Comparison of ENCODE assay signal across 9 cellular contexts in the genomic region with DNA sequence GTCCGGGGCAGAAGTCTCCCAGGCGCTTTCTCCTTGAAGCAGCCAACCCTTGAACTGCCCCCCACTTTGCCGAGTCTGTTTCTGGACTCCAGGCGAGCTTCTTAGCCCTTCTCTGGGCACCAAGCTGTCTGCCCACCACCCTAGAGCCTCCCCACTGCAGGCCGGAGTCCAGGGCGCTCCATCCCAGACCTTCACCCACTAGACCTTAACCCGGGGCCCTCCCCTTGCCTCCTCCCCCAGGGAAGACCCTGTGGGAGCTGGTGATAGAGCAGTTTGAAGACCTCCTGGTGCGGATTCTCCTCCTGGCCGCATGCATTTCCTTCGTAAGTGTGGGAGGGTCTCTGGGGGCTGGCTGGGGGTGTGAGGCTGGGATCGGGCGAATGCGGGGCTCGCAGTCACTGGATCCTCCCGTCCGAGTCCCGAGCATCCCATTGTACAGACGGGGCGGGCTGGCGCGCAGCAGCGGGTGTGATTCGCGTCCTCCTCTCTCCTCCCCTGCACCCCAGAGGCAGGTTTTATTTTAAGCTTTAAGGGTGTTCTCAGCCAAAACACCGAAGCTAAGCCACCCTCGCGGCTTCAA. TPM values are rescaled to one million over a fixed set of nuclear protein-coding genes. Genes with fewer than 3 reads are reported as not detected.
DNase-seq lines count a peak whose midpoint lies in the region; ATAC-seq and TF ChIP-seq lines count a peak whose summit lies in the region.
"Had no signal": no experiment of that assay in that cellular context is flagged by ENCODE, and none has a peak within 500 bp of the region (broad histone marks: within the 10 kb centered on the region; RNA-seq: fewer than 3 reads in every experiment).

No MANE protein-coding gene starts in this region.

- no peak overlapping the region for H3K27ac ChIP-seq in CD4-positive, alpha-beta T cell (ENCODE audit: low read depth, low read length)
- H3K27ac ChIP-seq in caudate nucleus (ENCODE audit: low read depth, low read length) = no peak overlapping the region

- TF ChIP-seq CTCF in CD4-positive, alpha-beta T cell (IDR thresholded peaks at IDR 0.05) = no peak

- peak overlapping the region; percentile 87 for H3K4me3 Mint-ChIP-seq in CD4-positive, alpha-beta T cell
- H3K4me3 Mint-ChIP-seq in effector memory CD8-positive, alpha-beta T cell = peak overlapping the region; percentile 86 to 90
- peak overlapping the region; percentile 84 for H3K4me3 Mint-ChIP-seq in natural killer cell treated with Interleukin-12 subunit alpha and Interleukin-12 subunit beta and Interleukin-15 and Interleukin-18, amount 100 ng/mL, for 72 hours

- ATAC-seq in CD4-positive, alpha-beta T cell (ENCODE audit: poor library complexity) = peak; percentile 33
- ATAC-seq in GM21423 (IDR thresholded peaks at IDR 0.05; ENCODE audit: unreplicated experiment) = peak; percentile 35
- ATAC-seq in effector memory CD8-positive, alpha-beta T cell (replicated peaks) = peak; percentile 45
- peak; percentile 56 to 60 for ATAC-seq in natural killer cell treated with Interleukin-12 subunit alpha and Interleukin-12 subunit beta and Interleukin-15 and Interleukin-18, amount 100 ng/mL, for 72 hours

- H3K36me3 ChIP-seq in MG63 = peaks cover 3% of the 10 kb centered on the region

- POLR2A ChIA-PET in CD4-positive, alpha-beta T cell (lab: Charles Lee) = interaction anchor here (1.4 to 3.2 kb wide), 5 partner anchors 9 to 57 kb away, joined by 4 to 29 read pairs (median 9); a partner anchor contains a TSS

- H3K36me3 Mint-ChIP-seq in CD4-positive, alpha-beta T cell (ENCODE audit: low read depth) = no peaks in the 10 kb centered on the region
- peaks cover 1% of the 10 kb centered on the region for H3K36me3 Mint-ChIP-seq in effector memory CD8-positive, alpha-beta T cell (ENCODE audit: insufficient read depth)
- H3K36me3 Mint-ChIP-seq in natural killer cell treated with Interleukin-12 subunit alpha and Interleukin-12 subunit beta and Interleukin-15 and Interleukin-18, amount 100 ng/mL, for 72 hours = peaks cover 4% of the 10 kb centered on the region

- CTCF ChIA-PET in CD4-positive, alpha-beta T cell (lab: Charles Lee) = interaction anchor here (1.1 to 1.5 kb wide), 2 partner anchors 33 to 66 kb away, joined by 4 to 5 read pairs; a partner anchor contains a TSS

- no peaks in the 10 kb centered on the region for H3K9me3 Mint-ChIP-seq in CD4-positive, alpha-beta T cell
- no peaks in the 10 kb centered on the region for H3K9me3 Mint-ChIP-seq in effector memory CD8-positive, alpha-beta T cell
- no peaks in the 10 kb centered on the region for H3K9me3 Mint-ChIP-seq in natural killer cell treated with Interleukin-12 subunit alpha and Interleukin-12 subunit beta and Interleukin-15 and Interleukin-18, amount 100 ng/mL, for 72 hours

- H3K4me1 Mint-ChIP-seq in CD4-positive, alpha-beta T cell (ENCODE audit: low read depth) = peaks cover 8% of the 10 kb centered on the region
- H3K4me1 Mint-ChIP-seq in effector memory CD8-positive, alpha-beta T cell (ENCODE audit: low read depth in 2 of 2) = peaks cover 12% of the 10 kb centered on the region in 2 donors
- peaks cover 21 to 27% of the 10 kb centered on the region in 2 donors for H3K4me1 Mint-ChIP-seq in natural killer cell treated with Interleukin-12 subunit alpha and Interleukin-12 subunit beta and Interleukin-15 and Interleukin-18, amount 100 ng/mL, for 72 hours (ENCODE audit: low read depth in 2 of 2)

- no peak for DNase-seq in CD4-positive, alpha-beta T cell
- no peak for DNase-seq in MG63
- no peak for DNase-seq in effector memory CD8-positive, alpha-beta T cell
- DNase-seq in natural killer cell treated with Interleukin-12 subunit alpha and Interleukin-12 subunit beta and Interleukin-15 and Interleukin-18, amount 100 ng/mL, for 72 hours (ENCODE audit: low spot score) = no peak
- DNase-seq in NCI-H187 (lab: John Stamatoyannopoulos, UW) = no peak
- no peak for DNase-seq in caudate nucleus (lab: John Stamatoyannopoulos, UW)
- no peak for DNase-seq in activated effector memory CD4-positive, alpha-beta T cell treated with Interleukin-2 at 50 U/mL for 16 hours

- peak overlapping the region; percentile 64 for H3K4me3 ChIP-seq in MG63

- no peak overlapping the region for H3K27ac Mint-ChIP-seq in CD4-positive, alpha-beta T cell
- peak overlapping the region; percentile 62 to 84 for H3K27ac Mint-ChIP-seq in effector memory CD8-positive, alpha-beta T cell
- H3K27ac Mint-ChIP-seq in natural killer cell treated with Interleukin-12 subunit alpha and Interleukin-12 subunit beta and Interleukin-15 and Interleukin-18, amount 100 ng/mL, for 72 hours = no peak overlapping the region

- H3K27me3 Mint-ChIP-seq in CD4-positive, alpha-beta T cell = peaks cover 6% of the 10 kb centered on the region
- H3K27me3 Mint-ChIP-seq in effector memory CD8-positive, alpha-beta T cell = peaks cover 0 to 17% of the 10 kb centered on the region in 2 donors
- H3K27me3 Mint-ChIP-seq in natural killer cell treated with Interleukin-12 subunit alpha and Interleukin-12 subunit beta and Interleukin-15 and Interleukin-18, amount 100 ng/mL, for 72 hours = peaks cover 5 to 7% of the 10 kb centered on the region in 2 donors

- H3K27me3 ChIP-seq in CD4-positive, alpha-beta T cell (ENCODE audit: control insufficient read depth, insufficient read depth, low read length) = no peaks in the 10 kb centered on the region
- no peaks in the 10 kb centered on the region for H3K27me3 ChIP-seq in MG63

- H3K9me3 ChIP-seq in CD4-positive, alpha-beta T cell (ENCODE audit: control insufficient read depth, low read length) = no peaks in the 10 kb centered on the region
- no peaks in the 10 kb centered on the region for H3K9me3 ChIP-seq in MG63

- intact Hi-C loops in CD4-positive, alpha-beta T cell (cut with DNase I, micrococcal nuclease) = loop anchor here in 1 of 2 experiments (2.0 kb wide), 1 partner anchor 15 kb away; no protein-coding TSS in a partner anchor

RNA-seq across cellular contexts. Expression of a gene that starts 1.1 kb away (rescaled TPM):
- under 1 TPM; 0.56 to 0.77 TPM for total RNA-seq in CD4-positive, alpha-beta T cell
- total RNA-seq in MG63 (2014; rRNA removed; shearing (Covaris generic); ENCODE audit: low replicate concordance) = 0.10 TPM in 1 of 2 replicates, not detected in the other
- 1 to 10 TPM; 1.4 to 5.0 TPM for total RNA-seq in natural killer cell treated with Interleukin-12 subunit alpha and Interleukin-12 subunit beta and Interleukin-15 and Interleukin-18, amount 100 ng/mL, for 72 hours

RNA-seq across cellular contexts. Expression of a gene that starts 15.7 kb away (rescaled TPM):
- total RNA-seq in CD4-positive, alpha-beta T cell = 10 to 100 TPM; 50.6 to 58.9 TPM
- total RNA-seq in MG63 (2014; rRNA removed; shearing (Covaris generic); ENCODE audit: low replicate concordance) = 18.4 and 21.0 TPM in 2 replicates
- 10 to 100 TPM; 41.6 to 82.8 TPM for total RNA-seq in natural killer cell treated with Interleukin-12 subunit alpha and Interleukin-12 subunit beta and Interleukin-15 and Interleukin-18, amount 100 ng/mL, for 72 hours

RNA-seq across cellular contexts. Expression of a gene that starts 33.2 kb away (rescaled TPM):
- 100 to 1,000 TPM; 102 to 103 TPM for total RNA-seq in CD4-positive, alpha-beta T cell
- 136 and 169 TPM in 2 replicates for total RNA-seq in MG63 (2014; rRNA removed; shearing (Covaris generic); ENCODE audit: low replicate concordance)
- 100 to 1,000 TPM; 183 to 358 TPM for total RNA-seq in natural killer cell treated with Interleukin-12 subunit alpha and Interleukin-12 subunit beta and Interleukin-15 and Interleukin-18, amount 100 ng/mL, for 72 hours

RNA-seq across cellular contexts. Expression of a gene that starts 45.7 kb away (rescaled TPM):
- total RNA-seq in CD4-positive, alpha-beta T cell = 10 to 100 TPM; 23.3 to 23.4 TPM
- total RNA-seq in MG63 (2014; rRNA removed; shearing (Covaris generic); ENCODE audit: low replicate concordance) = 75.5 and 86.2 TPM in 2 replicates
- total RNA-seq in natural killer cell treated with Interleukin-12 subunit alpha and Interleukin-12 subunit beta and Interleukin-15 and Interleukin-18, amount 100 ng/mL, for 72 hours = 10 to 100 TPM; 38.4 to 42.5 TPM

RNA-seq across cellular contexts. Expression of a gene that starts 52.4 kb away (rescaled TPM):
- total RNA-seq in CD4-positive, alpha-beta T cell = under 1 TPM; 0.14 to 0.27 TPM
- total RNA-seq in MG63 (2014; rRNA removed; shearing (Covaris generic); ENCODE audit: low replicate concordance) = not detected in 2 replicates
- total RNA-seq in natural killer cell treated with Interleukin-12 subunit alpha and Interleukin-12 subunit beta and Interleukin-15 and Interleukin-18, amount 100 ng/mL, for 72 hours = 1 to 10 TPM in 1 of 2 donors, not detected in 1; 1.7 TPM
- total RNA-seq: LHCN-M2 had no signal

Comparison
In these comparisons a context has a peak if more than half of its experiments do, and no peak if none do; other contexts are left out.
1. H3K27ac Mint-ChIP-seq: peak in effector memory CD8-positive, alpha-beta T cell (2 of 2); none in CD4-positive, alpha-beta T cell (single experiment) and natural killer cell treated with Interleukin-12 subunit alpha and Interleukin-12 subunit beta and Interleukin-15 and Interleukin-18, amount 100 ng/mL, for 72 hours (0 of 2).
2. Peak in every context shown above with its lines, with median percentiles within 50 percentile points of each other: ATAC-seq and H3K4me3 Mint-ChIP-seq.